ENCODE assay signal across 8 cellular contexts in genomic region chr3:69014022-69014580, GRCh38. TPM values are rescaled to one million over a fixed set of nuclear protein-coding genes. Genes with fewer than 3 reads are reported as not detected.
DNase-seq lines count a peak whose midpoint lies in the region; ATAC-seq and TF ChIP-seq lines count a peak whose summit lies in the region.

No MANE protein-coding gene starts in this region.

- H3K27me3 ChIP-seq in BE2C, result no peaks in the 10 kb centered on the region

- TF ChIP-seq CTCF in BE2C (IDR thresholded peaks at IDR 0.05; ENCODE audit: low read depth, low read length) (no peak), choroid plexus epithelial cell (conservative IDR thresholded peaks at IDR 0.05; ENCODE audit: low read depth, low read length) (no peak)

- H3K27me3 Mint-ChIP-seq in naive B cell, result no peaks in the 10 kb centered on the region

- H3K4me3 ChIP-seq in BE2C (ENCODE audit: low read depth, low read length) (peak overlapping the region; percentile 74), choroid plexus epithelial cell (ENCODE audit: low read depth, low read length) (peak overlapping the region; percentile 79)

- H3K9me3 ChIP-seq in BE2C, result no peaks in the 10 kb centered on the region

- peaks cover 1% of the 10 kb centered on the region; the same call in 1 of the 2 replicates for H3K36me3 ChIP-seq in BE2C

- H3K27ac Mint-ChIP-seq in naive B cell, result peak overlapping the region in 4 of 6 donors; percentile 20 to 51 (median 34)

- DNase-seq in BE2C, result no peak
- peak; percentile 29 to 39 for DNase-seq in Kasumi-1 (lab: John Stamatoyannopoulos, UW)
- DNase-seq in choroid plexus epithelial cell (ENCODE audit: low read depth), result no peak
- no peak for DNase-seq in naive B cell
- DNase-seq in 8988T, result no peak
- no peak for DNase-seq in NCI-H1694 treated with DMSO at 0.1 percent for 48 hours (lab: John Stamatoyannopoulos, UW)

- H3K9me3 Mint-ChIP-seq in naive B cell, result no peaks in the 10 kb centered on the region

- H3K4me3 Mint-ChIP-seq in naive B cell, result peak overlapping the region; percentile 84 to 90 (median 86)

- ATAC-seq in naive B cell (ENCODE audit: low read depth in 2 of 2) (no peak), GM21717 (IDR thresholded peaks at IDR 0.05; ENCODE audit: unreplicated experiment) (no peak), GM19023 (IDR thresholded peaks at IDR 0.05; ENCODE audit: unreplicated experiment) (no peak)

- peaks cover 11% of the 10 kb centered on the region; the same call in 1 of the 2 replicates for H3K4me1 ChIP-seq in BE2C

- H3K4me1 Mint-ChIP-seq in naive B cell, result peaks cover 5 to 15% (median 10%) of the 10 kb centered on the region in 3 donors

- H3K36me3 Mint-ChIP-seq in naive B cell, result no peaks in the 10 kb centered on the region

RNA-seq across cellular contexts. Expression of gene EOGT, which starts 0.6 kb away (rescaled TPM):
- 3.4 TPM for polyA plus RNA-seq in BE2C (2012; ENCODE audit: insufficient read depth, insufficient read length, low read depth)
- polyA plus RNA-seq in naive B cell (ENCODE audit: low read depth in 6 of 6), result 1 to 10 TPM in 5 of 6 donors, not detected in 1; 2.0 to 3.2 (median 2.3) TPM

RNA-seq across cellular contexts. Expression of gene TMF1, which starts 38.0 kb away (rescaled TPM):
- polyA plus RNA-seq in BE2C (2012; ENCODE audit: insufficient read depth, insufficient read length, low read depth), result 13.7 TPM
- polyA plus RNA-seq in naive B cell (ENCODE audit: low read depth in 6 of 6), result 10 to 100 TPM; 26.1 to 65.0 (median 54.4) TPM

Comparison
In these comparisons a context has a peak if more than half of its experiments do, and no peak if none do; other contexts are left out.
1. DNase-seq: peak in Kasumi-1 (2 of 2); none in BE2C (single experiment), choroid plexus epithelial cell (single experiment), naive B cell (single experiment), 8988T (single experiment) and NCI-H1694 treated with DMSO at 0.1 percent for 48 hours (single experiment).